ENCODE assay signal across 1 cellular context in genomic region chr7:100270915-100271593, GRCh38.
TF ChIP-seq lines count a peak whose summit lies in the region.

No MANE protein-coding gene starts in this region.

TF ChIP-seq in HEK293, 187 proteins besides CTCF, POLR2A, EP300 and RAD21 (continued from another document):
- TF ChIP-seq ZNF449 (tag by site-specific recombination; IDR thresholded peaks at IDR 0.05) (peak; percentile 81), ZNF398 (tag by site-specific recombination; IDR thresholded peaks at IDR 0.05) (peak; percentile 75), PRDM10 (tag by site-specific recombination; IDR thresholded peaks at IDR 0.05) (peak; percentile 81), SCRT2 (tag by site-specific recombination; IDR thresholded peaks at IDR 0.05) (0 out of 2 replicates have a peak, but pooled peaks have one; percentile 9), EGR2 (tag by site-specific recombination; IDR thresholded peaks at IDR 0.05; ENCODE audit: low read depth) (peak; percentile 45; the same call in 1 of the 2 replicates), ZBTB20 (tag by site-specific recombination; IDR thresholded peaks at IDR 0.05) (peak; percentile 49; the same call in 1 of the 2 replicates), ZNF366 (tag by site-specific recombination; conservative IDR thresholded peaks at IDR 0.05) (peak; percentile 57)
TF ChIP-seq in HEK293: peak in this region for 14; not testable (repeated sequence) for 173.
